9 cellular contexts compared by ENCODE assay signal in genomic region chr5:132754947-132755346, GRCh38. TPM values are rescaled to one million over a fixed set of nuclear protein-coding genes. Genes with fewer than 3 reads are reported as not detected.
DNase-seq lines count a peak whose midpoint lies in the region; ATAC-seq and TF ChIP-seq lines count a peak whose summit lies in the region.
"Had no signal": no experiment of that assay in that cellular context is flagged by ENCODE, and none has a peak within 500 bp of the region (broad histone marks: within the 10 kb centered on the region; RNA-seq: fewer than 3 reads in every experiment).

No MANE protein-coding gene starts in this region.

- no peak overlapping the region for H3K27ac ChIP-seq in GM23338 (ENCODE audit: low read depth)

- H3K79me2 ChIP-seq in GM23338 (replicated peaks; ENCODE audit: insufficient read depth) = no peaks in the 10 kb centered on the region

- CTCF ChIA-PET in activated CD8-positive, alpha-beta T cell treated with anti-CD3 and anti-CD28 coated beads for 36 hours (lab: Charles Lee) = interaction anchor here (0.8 to 6.4 kb wide), 6 partner anchors 9 to 228 kb away, joined by 3 to 39 read pairs (median 4); partner anchors contain the start of gene KIF3A

- H3K27me3 ChIP-seq in GM23338 (ENCODE audit: insufficient read depth) = peaks cover 4% of the 10 kb centered on the region

- ATAC-seq in GM23338 (peak; percentile 63), GM18867 (IDR thresholded peaks at IDR 0.05; ENCODE audit: unreplicated experiment) (no peak), GM18909 (IDR thresholded peaks at IDR 0.05; ENCODE audit: poor library complexity, unreplicated experiment) (no peak)
- peak; percentile 12 for ATAC-seq in activated CD8-positive, alpha-beta T cell treated with anti-CD3 and anti-CD28 coated beads for 36 hours

- DNase-seq in AG20443 (ENCODE audit: low spot score) = peak; percentile 26
- DNase-seq in GM23338 (ENCODE audit: low spot score) = peak; percentile 67
- peak; percentile 26 for DNase-seq in activated CD8-positive, alpha-beta T cell treated with anti-CD3 and anti-CD28 coated beads for 36 hours
- DNase-seq in iris pigment epithelial cell (ENCODE audit: low read depth) = peak; percentile 41
- DNase-seq in cortex of kidney (lab: John Stamatoyannopoulos, UW) = no peak
- DNase-seq in dedifferentiated amniotic fluid mesenchymal stem cell (ENCODE audit: extremely low spot score) = no peak

- H3K4me2 ChIP-seq in GM23338 = no peak overlapping the region

- H3F3A ChIP-seq in GM23338 (replicated peaks; ENCODE audit: low read depth) = no peaks in the 10 kb centered on the region

- intact Hi-C loops in activated CD8-positive, alpha-beta T cell treated with anti-CD3 and anti-CD28 coated beads for 36 hours (cut with micrococcal nuclease) = no loop called here

- no peaks in the 10 kb centered on the region for H3K9me2 ChIP-seq in GM23338 (ENCODE audit: insufficient read depth)

- TF ChIP-seq CTCF in GM23338 (conservative IDR thresholded peaks at IDR 0.05; ENCODE audit: low read depth in 2 of 2) = peak; percentile 18 to 50; a peak in 3 of 4 replicates
- no peak for TF ChIP-seq CTCF in activated CD8-positive, alpha-beta T cell treated with anti-CD3 and anti-CD28 coated beads for 36 hours (IDR thresholded peaks at IDR 0.05)

- no peak overlapping the region for H3K27ac Mint-ChIP-seq in GM23338
- no peak overlapping the region for H3K27ac Mint-ChIP-seq in activated CD8-positive, alpha-beta T cell treated with anti-CD3 and anti-CD28 coated beads for 36 hours

- no peak overlapping the region for H3K4me3 ChIP-seq in GM23338

- POLR2A ChIA-PET in activated CD8-positive, alpha-beta T cell treated with anti-CD3 and anti-CD28 coated beads for 36 hours (lab: Charles Lee) = interaction anchor here (0.6 to 2.6 kb wide), 7 partner anchors 11 to 112 kb away, joined by 3 to 8 read pairs (median 5); partner anchors contain the start of gene SEPTIN8

- no peaks in the 10 kb centered on the region; the same call in 2 of the 3 replicates for H3K36me3 Mint-ChIP-seq in GM23338 (ENCODE audit: low read depth)
- H3K36me3 Mint-ChIP-seq in activated CD8-positive, alpha-beta T cell treated with anti-CD3 and anti-CD28 coated beads for 36 hours (ENCODE audit: low read depth) = peaks cover 14% of the 10 kb centered on the region

- no peak overlapping the region for H2AFZ ChIP-seq in GM23338

- H4K20me1 ChIP-seq in GM23338 (replicated peaks; ENCODE audit: insufficient read depth) = no peaks in the 10 kb centered on the region

- H3K27me3 Mint-ChIP-seq in GM23338 (ENCODE audit: insufficient read depth, low read depth, poor library complexity) = peaks cover 2% of the 10 kb centered on the region
- no peaks in the 10 kb centered on the region for H3K27me3 Mint-ChIP-seq in activated CD8-positive, alpha-beta T cell treated with anti-CD3 and anti-CD28 coated beads for 36 hours

- no peak overlapping the region for H3K4me3 Mint-ChIP-seq in GM23338
- no peak overlapping the region for H3K4me3 Mint-ChIP-seq in activated CD8-positive, alpha-beta T cell treated with anti-CD3 and anti-CD28 coated beads for 36 hours

- no peaks in the 10 kb centered on the region for H3K9me3 Mint-ChIP-seq in GM23338
- H3K9me3 Mint-ChIP-seq in activated CD8-positive, alpha-beta T cell treated with anti-CD3 and anti-CD28 coated beads for 36 hours = no peaks in the 10 kb centered on the region

- peaks cover 5% of the 10 kb centered on the region; the same call in 1 of the 2 replicates for H3K4me1 ChIP-seq in GM23338 (ENCODE audit: insufficient read depth)

- H3K4me1 Mint-ChIP-seq in GM23338 = peaks cover 28% of the 10 kb centered on the region
- H3K4me1 Mint-ChIP-seq in activated CD8-positive, alpha-beta T cell treated with anti-CD3 and anti-CD28 coated beads for 36 hours (ENCODE audit: low read depth) = peaks cover 32% of the 10 kb centered on the region

- no peaks in the 10 kb centered on the region for H3K36me3 ChIP-seq in GM23338 (ENCODE audit: insufficient read depth)

TF ChIP-seq in GM23338, 12 proteins besides CTCF, POLR2A, EP300 and RAD21 (continues in another document):
- no peak for TF ChIP-seq EZH2phosphoT487 (IDR thresholded peaks at IDR 0.05; ENCODE audit: unreplicated experiment)
- no peak for TF ChIP-seq EZH2 (IDR thresholded peaks at IDR 0.05; ENCODE audit: low read depth, unreplicated experiment)
- TF ChIP-seq POLR2AphosphoS5 (IDR thresholded peaks at IDR 0.05; ENCODE audit: low read depth) = no peak
- TF ChIP-seq NANOG (IDR thresholded peaks at IDR 0.05; ENCODE audit: borderline replicate concordance) = no peak
- no peak for TF ChIP-seq ZNF114 (CRISPR knock-in tag; IDR thresholded peaks at IDR 0.05)
- TF ChIP-seq STAT1 (IDR thresholded peaks at IDR 0.05; ENCODE audit: unreplicated experiment) = no peak
- TF ChIP-seq, protein P1, sequence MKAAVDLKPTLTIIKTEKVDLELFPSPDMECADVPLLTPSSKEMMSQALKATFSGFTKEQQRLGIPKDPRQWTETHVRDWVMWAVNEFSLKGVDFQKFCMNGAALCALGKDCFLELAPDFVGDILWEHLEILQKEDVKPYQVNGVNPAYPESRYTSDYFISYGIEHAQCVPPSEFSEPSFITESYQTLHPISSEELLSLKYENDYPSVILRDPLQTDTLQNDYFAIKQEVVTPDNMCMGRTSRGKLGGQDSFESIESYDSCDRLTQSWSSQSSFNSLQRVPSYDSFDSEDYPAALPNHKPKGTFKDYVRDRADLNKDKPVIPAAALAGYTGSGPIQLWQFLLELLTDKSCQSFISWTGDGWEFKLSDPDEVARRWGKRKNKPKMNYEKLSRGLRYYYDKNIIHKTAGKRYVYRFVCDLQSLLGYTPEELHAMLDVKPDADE (IDR thresholded peaks at IDR 0.05) = no peak
- TF ChIP-seq JUNB (IDR thresholded peaks at IDR 0.05; ENCODE audit: unreplicated experiment) = no peak
- no peak for TF ChIP-seq REST (IDR thresholded peaks at IDR 0.05; ENCODE audit: unreplicated experiment)
- no peak for TF ChIP-seq ZNF331 (CRISPR knock-in tag; IDR thresholded peaks at IDR 0.05; ENCODE audit: low read depth)

RNA-seq across cellular contexts. Expression of gene CCNI2, which starts 7.7 kb away (rescaled TPM):
- total RNA-seq in GM23338 (2014; rRNA removed; shearing (Covaris generic)) = 0.74 and 2.5 TPM in 2 replicates
- polyA plus RNA-seq in GM23338 (2016; fragmentation: Nextera tagmentation; extraction: Ambion mirVana) = 0.55 and 1.1 TPM in 2 replicates
- total RNA-seq in activated CD8-positive, alpha-beta T cell treated with anti-CD3 and anti-CD28 coated beads for 36 hours = 10 to 100 TPM in 1 of 2 experiments, 1 to 10 TPM in 1; 8.7 to 10.0 TPM
- total RNA-seq: skeletal muscle tissue had no signal

RNA-seq across cellular contexts. Expression of gene KIF3A, which starts 17.6 kb away (rescaled TPM):
- total RNA-seq in GM23338 (2014; rRNA removed; shearing (Covaris generic)) = 10.5 and 11.2 TPM in 2 replicates
- 15.4 and 19.7 TPM in 2 replicates for polyA plus RNA-seq in GM23338 (2016; fragmentation: Nextera tagmentation; extraction: Ambion mirVana)
- 10 to 100 TPM; 16.4 to 17.0 TPM for total RNA-seq in activated CD8-positive, alpha-beta T cell treated with anti-CD3 and anti-CD28 coated beads for 36 hours

RNA-seq across cellular contexts. Expression of gene SEPTIN8, which starts 22.1 kb away (rescaled TPM):
- 37.2 and 45.0 TPM in 2 replicates for total RNA-seq in GM23338 (2014; rRNA removed; shearing (Covaris generic))
- 8.7 and 8.8 TPM in 2 replicates for polyA plus RNA-seq in GM23338 (2016; fragmentation: Nextera tagmentation; extraction: Ambion mirVana)
- 10 to 100 TPM; 25.2 to 27.1 TPM for total RNA-seq in activated CD8-positive, alpha-beta T cell treated with anti-CD3 and anti-CD28 coated beads for 36 hours

RNA-seq across cellular contexts. Expression of gene SOWAHA, which starts 58.2 kb away (rescaled TPM):
- 0.52 and 0.93 TPM in 2 replicates for total RNA-seq in GM23338 (2014; rRNA removed; shearing (Covaris generic))
- polyA plus RNA-seq in GM23338 (2016; fragmentation: Nextera tagmentation; extraction: Ambion mirVana) = 0.18 TPM in 1 of 2 replicates, not detected in the other
- total RNA-seq in activated CD8-positive, alpha-beta T cell treated with anti-CD3 and anti-CD28 coated beads for 36 hours = not detected

Comparison
In these comparisons a context has a peak if more than half of its experiments do, and no peak if none do; other contexts are left out.
1. DNase-seq: peak in AG20443 (single experiment), GM23338 (single experiment), activated CD8-positive, alpha-beta T cell treated with anti-CD3 and anti-CD28 coated beads for 36 hours (single experiment) and iris pigment epithelial cell (single experiment); none in cortex of kidney (single experiment) and dedifferentiated amniotic fluid mesenchymal stem cell (single experiment).
2. ATAC-seq: peak in GM23338 (single experiment) and activated CD8-positive, alpha-beta T cell treated with anti-CD3 and anti-CD28 coated beads for 36 hours (single experiment); none in GM18867 (single experiment) and GM18909 (single experiment).